In genomic region chr6:119040636-119041035, GRCh38 we compare ENCODE assay signal across 1 cellular context.
TF ChIP-seq lines count a peak whose summit lies in the region.

No MANE protein-coding gene starts in this region.

TF ChIP-seq in WTC11, 78 proteins besides CTCF, POLR2A, EP300 and RAD21 (continued from another document):
- TF ChIP-seq STAT6 (CRISPR knock-in tag; conservative IDR thresholded peaks at IDR 0.05; ENCODE audit: low read depth) = no peak
- TF ChIP-seq, protein P1, sequence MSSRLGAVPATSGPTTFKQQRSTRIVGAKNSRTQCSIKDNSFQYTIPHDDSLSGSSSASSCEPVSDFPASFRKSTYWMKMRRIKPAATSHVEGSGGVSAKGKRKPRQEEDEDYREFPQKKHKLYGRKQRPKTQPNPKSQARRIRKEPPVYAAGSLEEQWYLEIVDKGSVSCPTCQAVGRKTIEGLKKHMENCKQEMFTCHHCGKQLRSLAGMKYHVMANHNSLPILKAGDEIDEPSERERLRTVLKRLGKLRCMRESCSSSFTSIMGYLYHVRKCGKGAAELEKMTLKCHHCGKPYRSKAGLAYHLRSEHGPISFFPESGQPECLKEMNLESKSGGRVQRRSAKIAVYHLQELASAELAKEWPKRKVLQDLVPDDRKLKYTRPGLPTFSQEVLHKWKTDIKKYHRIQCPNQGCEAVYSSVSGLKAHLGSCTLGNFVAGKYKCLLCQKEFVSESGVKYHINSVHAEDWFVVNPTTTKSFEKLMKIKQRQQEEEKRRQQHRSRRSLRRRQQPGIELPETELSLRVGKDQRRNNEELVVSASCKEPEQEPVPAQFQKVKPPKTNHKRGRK (CRISPR knock-in tag; IDR thresholded peaks at IDR 0.05; ENCODE audit: borderline replicate concordance) = no peak
- TF ChIP-seq CBFB (CRISPR knock-in tag; IDR thresholded peaks at IDR 0.05; ENCODE audit: low read depth) = no peak
- no peak for TF ChIP-seq USF1 (CRISPR knock-in tag; IDR thresholded peaks at IDR 0.05)
- TF ChIP-seq ZBTB43 (CRISPR knock-in tag; IDR thresholded peaks at IDR 0.05) = no peak
- no peak for TF ChIP-seq JUN (CRISPR knock-in tag; IDR thresholded peaks at IDR 0.05)
- no peak for TF ChIP-seq GABPB1 (CRISPR knock-in tag; IDR thresholded peaks at IDR 0.05)
- TF ChIP-seq FOXJ3 (CRISPR knock-in tag; IDR thresholded peaks at IDR 0.05; ENCODE audit: borderline replicate concordance) = no peak
TF ChIP-seq in WTC11: peak in this region for 0.
